In genomic region chr2:159156834-159157233, GRCh38 we compare ENCODE assay signal across 23 cellular contexts.
DNase-seq lines count a peak whose midpoint lies in the region; ATAC-seq and TF ChIP-seq lines count a peak whose summit lies in the region.
"Had no signal": no experiment of that assay in that cellular context is flagged by ENCODE, and none has a peak within 500 bp of the region (broad histone marks: within the 10 kb centered on the region; RNA-seq: fewer than 3 reads in every experiment).

No MANE protein-coding gene starts in this region.

- H3K4me1 ChIP-seq in BLaER1, result peaks cover 88% of the 10 kb centered on the region
- peaks cover 52% of the 10 kb centered on the region for H3K4me1 ChIP-seq in RWPE2 (ENCODE audit: insufficient read depth, poor library complexity, severe bottlenecking)
- peaks cover 5% of the 10 kb centered on the region for H3K4me1 ChIP-seq in prostate gland (replicated peaks)
- H3K4me1 ChIP-seq: BE2C had no signal

- no peak for TF ChIP-seq POLR2A in prostate gland (IDR thresholded peaks at IDR 0.05)

- no peaks in the 10 kb centered on the region for H3K9me3 ChIP-seq in BLaER1
- no peaks in the 10 kb centered on the region for H3K9me3 ChIP-seq in RWPE2 (ENCODE audit: severe bottlenecking)
- H3K9me3 ChIP-seq in prostate gland, result no peaks in the 10 kb centered on the region
- H3K9me3 ChIP-seq: BE2C, colonic mucosa, SJSA1, thoracic aorta had no signal

- H3K27me3 ChIP-seq in BLaER1 (no peaks in the 10 kb centered on the region), RWPE2 (ENCODE audit: insufficient read depth, poor library complexity, severe bottlenecking) (no peaks in the 10 kb centered on the region), prostate gland (replicated peaks; ENCODE audit: insufficient read depth) (no peaks in the 10 kb centered on the region)
- H3K27me3 ChIP-seq: BE2C, colonic mucosa, hepatocyte, SJSA1 had no signal

- H3K36me3 ChIP-seq in BLaER1 (no peaks in the 10 kb centered on the region), RWPE2 (ENCODE audit: low read depth) (peaks cover 22% of the 10 kb centered on the region; the same call in 1 of the 2 replicates), prostate gland (no peaks in the 10 kb centered on the region)
- H3K36me3 ChIP-seq: BE2C, colonic mucosa had no signal

- ATAC-seq in RWPE2 (ENCODE audit: low read depth) (peak; percentile 56), HG03139 (IDR thresholded peaks at IDR 0.05; ENCODE audit: unreplicated experiment) (no peak), GM21717 (IDR thresholded peaks at IDR 0.05; ENCODE audit: unreplicated experiment) (no peak), GM21526 (IDR thresholded peaks at IDR 0.05; ENCODE audit: low FRiP score, unreplicated experiment) (no peak)
- ATAC-seq: activated CD4-positive, CD25-positive, alpha-beta regulatory T cell treated with anti-CD3 and anti-CD28 coated beads, Interleukin-2, amount 50 U/mL, for 24 hours had no signal

- DNase-seq in RWPE2 (ENCODE audit: low spot score) (no peak), islet precursor cell (peak; percentile 73), prostate gland (ENCODE audit: low spot score) (peak; percentile 44)
- DNase-seq in effector CD8-positive, alpha-beta T cell (lab: John Stamatoyannopoulos, UW), result no peak
- DNase-seq: activated CD8-positive, alpha-beta memory T cell treated with anti-CD3 and anti-CD28 coated beads for 24 hours; activated T-cell treated with anti-CD3 and anti-CD28 coated beads, Interleukin-2, amount 50 U/mL, for 72 hours; BE2C; colonic mucosa; foreskin fibroblast; H9; midbrain; MM.1S; NCI-H748 treated with DMSO at 0.1 percent for 48 hours; stimulated activated CD4-positive, alpha-beta T cell treated with anti-CD3 and anti-CD28 coated beads, Interleukin-12 subunit alpha, Interleukin-12 subunit beta, amount 100 ng/mL, for 4 hours; T-helper 2 cell had no signal

- TF ChIP-seq CTCF in RWPE2 (IDR thresholded peaks at IDR 0.05; ENCODE audit: poor library complexity, severe bottlenecking), result no peak
- TF ChIP-seq CTCF in prostate gland (IDR thresholded peaks at IDR 0.05), result no peak

- intact Hi-C loops in prostate gland (cut with DNase I), result no loop called here

- H3K27ac ChIP-seq in BLaER1, result peak overlapping the region; percentile 54
- H3K27ac ChIP-seq in RWPE2 (ENCODE audit: poor library complexity, severe bottlenecking), result peak overlapping the region; percentile 84
- peak overlapping the region; percentile 12 to 48 for H3K27ac ChIP-seq in prostate gland
- H3K27ac ChIP-seq: SJSA1, thoracic aorta had no signal

- H3K4me2 ChIP-seq in BLaER1, result peak overlapping the region; percentile 81

- no peaks in the 10 kb centered on the region for H4K20me1 ChIP-seq in BLaER1

- H3K4me3 ChIP-seq in BLaER1 (no peak overlapping the region), RWPE2 (ENCODE audit: severe bottlenecking) (no peak overlapping the region), prostate gland (no peak overlapping the region)
- H3K4me3 ChIP-seq: colonic mucosa, hepatocyte, SJSA1, thoracic aorta had no signal

- WGBS in prostate gland, result 78% methylated on average over 8 of the region's 8 CpGs

- H3K9ac ChIP-seq in BLaER1, result no peak overlapping the region; the same call in 1 of the 2 replicates

Comparison
In these comparisons a context has a peak if more than half of its experiments do, and no peak if none do; other contexts are left out.
1. H3K27ac ChIP-seq: peak in every context shown above with its lines; median percentile 84 in RWPE2; 54 in BLaER1; 30 in prostate gland.
2. DNase-seq: peak in islet precursor cell (single experiment) and prostate gland (single experiment); none in RWPE2 (single experiment) and effector CD8-positive, alpha-beta T cell (single experiment).